13 cellular contexts compared by ENCODE assay signal in the genomic region with DNA sequence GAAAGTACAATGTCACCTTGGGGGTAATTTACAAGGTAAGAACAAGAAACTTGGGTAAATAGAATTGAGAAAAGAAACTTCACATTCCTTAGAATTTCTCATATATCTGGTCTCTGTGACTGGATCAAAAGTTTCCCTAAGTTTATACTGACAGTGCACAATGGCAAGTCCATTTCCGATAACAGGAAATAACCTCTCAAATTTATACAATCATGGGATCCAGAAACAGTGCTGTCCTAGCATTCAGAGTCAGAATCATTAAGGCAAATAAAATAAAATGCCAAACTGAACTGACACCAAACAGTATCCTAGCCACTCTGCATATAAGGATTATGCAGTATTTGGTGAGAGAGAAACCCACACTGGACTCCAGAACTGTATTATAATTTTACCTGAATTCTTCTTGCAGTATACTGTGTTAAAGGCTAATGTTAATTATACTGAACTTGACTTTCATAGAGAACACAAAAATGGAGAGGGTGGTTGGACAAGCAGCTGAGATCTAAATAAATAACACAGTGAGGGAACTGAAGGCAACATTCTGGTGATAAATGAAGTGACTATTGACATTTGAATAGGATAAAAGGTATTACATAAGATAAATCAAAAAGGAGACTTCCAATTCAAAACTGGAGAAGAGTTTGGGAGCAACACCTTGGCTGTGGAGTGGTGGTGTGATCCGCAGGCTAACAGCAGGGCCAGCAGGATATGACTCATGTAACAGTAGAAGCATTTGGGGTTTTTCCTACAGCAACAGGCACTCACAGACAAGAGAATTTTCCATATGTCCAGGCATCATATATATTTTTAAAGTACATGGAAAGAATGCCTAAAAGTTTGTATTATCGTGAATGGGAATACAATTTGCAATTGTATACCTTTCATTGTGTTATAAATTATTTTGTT.
DNase-seq lines count a peak whose midpoint lies in the region; ATAC-seq, FAIRE-seq and TF ChIP-seq lines count a peak whose summit lies in the region.
"Had no signal": no experiment of that assay in that cellular context is flagged by ENCODE, and none has a peak within 500 bp of the region (broad histone marks: within the 10 kb centered on the region; RNA-seq: fewer than 3 reads in every experiment).

No MANE protein-coding gene starts in this region.

- H3K36me3 ChIP-seq in keratinocyte (ENCODE audit: control insufficient read depth in 2 of 2, extremely low read depth in 1 of 2, insufficient read depth in 2 of 2, low read length in 2 of 2) = no peaks in the 10 kb centered on the region
- H3K36me3 ChIP-seq: right atrium auricular region had no signal

- H4K20me1 ChIP-seq in keratinocyte (ENCODE audit: control insufficient read depth, extremely low read depth, insufficient read depth, low read length) = no peaks in the 10 kb centered on the region

- H3K27ac Mint-ChIP-seq in glutamatergic neuron (ENCODE audit: unreplicated experiment) = no peak overlapping the region
- H3K27ac Mint-ChIP-seq: activated T-helper 17 cell treated with anti-CD3 and anti-CD28 coated beads, Interleukin-2, amount 50 U/mL, for 72 hours; effector memory CD8-positive, alpha-beta T cell had no signal

- DNase-seq in Caki2 (ENCODE audit: low read depth) = peak; percentile 12
- DNase-seq in Kasumi-1 (lab: John Stamatoyannopoulos, UW) = peak; percentile 45 to 47
- peak; percentile 60 for DNase-seq in astrocyte of the hippocampus (ENCODE audit: low read depth, low spot score)
- no peak for DNase-seq in keratinocyte (ENCODE audit: low read depth, low spot score)
- DNase-seq in lower leg skin (ENCODE audit: low spot score in 2 of 2) = no peak
- DNase-seq in glutamatergic neuron = no peak
- DNase-seq: COR-L47; effector memory CD8-positive, alpha-beta T cell; NCI-H524 treated with DMSO at 0.1 percent for 48 hours had no signal

- TF ChIP-seq POLR2A in lower leg skin (IDR thresholded peaks at IDR 0.05) = no peak

- in situ Hi-C loops in Caki2 (cut with HindIII; ENCODE audit: low pct_unique_long_range_greater_than_20kb, low sequenced_read_pairs) = no loop called here

- H3K27me3 Mint-ChIP-seq in glutamatergic neuron (ENCODE audit: unreplicated experiment) = no peaks in the 10 kb centered on the region
- H3K27me3 Mint-ChIP-seq: activated T-helper 17 cell treated with anti-CD3 and anti-CD28 coated beads, Interleukin-2, amount 50 U/mL, for 72 hours; effector memory CD8-positive, alpha-beta T cell had no signal

- H3K4me1 Mint-ChIP-seq in glutamatergic neuron (ENCODE audit: low read depth, unreplicated experiment) = peaks cover 3% of the 10 kb centered on the region
- H3K4me1 Mint-ChIP-seq: activated T-helper 17 cell treated with anti-CD3 and anti-CD28 coated beads, Interleukin-2, amount 50 U/mL, for 72 hours had no signal

- H3K79me2 ChIP-seq in keratinocyte (ENCODE audit: control insufficient read depth, insufficient read depth, low read length) = no peaks in the 10 kb centered on the region

- H3K4me3 ChIP-seq in keratinocyte (ENCODE audit: control insufficient read depth in 2 of 3, extremely low read depth in 1 of 3, insufficient read depth in 2 of 3, low read depth in 1 of 3, low read length in 3 of 3) = no peak overlapping the region
- no peak overlapping the region for H3K4me3 ChIP-seq in lower leg skin (ENCODE audit: low read depth, poor library complexity, severe bottlenecking)
- H3K4me3 ChIP-seq: right atrium auricular region had no signal

- H3K9me3 ChIP-seq in keratinocyte (ENCODE audit: control insufficient read depth, low read depth, low read length) = no peaks in the 10 kb centered on the region
- H3K9me3 ChIP-seq: right atrium auricular region had no signal

- H3K9me3 Mint-ChIP-seq in glutamatergic neuron (ENCODE audit: unreplicated experiment) = no peaks in the 10 kb centered on the region
- H3K9me3 Mint-ChIP-seq: activated T-helper 17 cell treated with anti-CD3 and anti-CD28 coated beads, Interleukin-2, amount 50 U/mL, for 72 hours had no signal

- H3K9me1 ChIP-seq in keratinocyte (ENCODE audit: control insufficient read depth, extremely low read depth, insufficient read depth, low read length) = no peaks in the 10 kb centered on the region

- peak; percentile 91 for FAIRE-seq in keratinocyte (lab: Jason Lieb, UNC)

- TF ChIP-seq CTCF in keratinocyte (optimal IDR thresholded peaks at IDR 0.05 in 1 of 3, IDR thresholded peaks at IDR 0.05 in 1 of 3, conservative IDR thresholded peaks at IDR 0.05 in 1 of 3; ENCODE audit: extremely low read depth in 1 of 3, insufficient read depth in 2 of 3, low read length in 3 of 3) (no peak), lower leg skin (IDR thresholded peaks at IDR 0.05) (no peak), glutamatergic neuron (IDR thresholded peaks at IDR 0.05; ENCODE audit: partially characterized antibody, unreplicated experiment) (no peak)

- H3K27ac ChIP-seq in keratinocyte (ENCODE audit: control insufficient read depth, insufficient read depth, low read length) = peak overlapping the region; percentile 70
- H3K27ac ChIP-seq: right atrium auricular region had no signal

- H3K4me3 Mint-ChIP-seq in glutamatergic neuron (ENCODE audit: unreplicated experiment) = no peak overlapping the region
- H3K4me3 Mint-ChIP-seq: activated T-helper 17 cell treated with anti-CD3 and anti-CD28 coated beads, Interleukin-2, amount 50 U/mL, for 72 hours; effector memory CD8-positive, alpha-beta T cell had no signal

- dilution Hi-C loops in keratinocyte (cut with MboI; ENCODE audit: extremely low pct_ligation_motif_present, low sequenced_read_pairs) = no loop called here

- H3K36me3 Mint-ChIP-seq in glutamatergic neuron (ENCODE audit: unreplicated experiment) = no peaks in the 10 kb centered on the region

- whole genome bisulfite sequencing in lower leg skin, 2 donors = 64 to 66% methylated on average over 3 of the region's 3 CpGs

- intact Hi-C loops in lower leg skin (cut with DNase I; ENCODE audit: low total_unique reads) = no loop called here

- peaks cover 23% of the 10 kb centered on the region for H3K4me1 ChIP-seq in keratinocyte (ENCODE audit: control insufficient read depth, extremely low read depth, insufficient read depth, low read length)
- H3K4me1 ChIP-seq: right atrium auricular region had no signal

- peak overlapping the region; percentile 50 for H3K4me2 ChIP-seq in keratinocyte (ENCODE audit: control insufficient read depth, extremely low read depth, insufficient read depth, low read depth, low read length)

- no peaks in the 10 kb centered on the region for H3K27me3 ChIP-seq in keratinocyte (ENCODE audit: control insufficient read depth, extremely low read depth, insufficient read depth, low read length)
- H3K27me3 ChIP-seq: right atrium auricular region had no signal

- H2AFZ ChIP-seq in keratinocyte (ENCODE audit: control insufficient read depth, low read length) = peak overlapping the region; percentile 91

- no peak for ATAC-seq in HG03159 (IDR thresholded peaks at IDR 0.05; ENCODE audit: unreplicated experiment)
- no peak for ATAC-seq in HG03025 (IDR thresholded peaks at IDR 0.05; ENCODE audit: low FRiP score, unreplicated experiment)
- ATAC-seq: activated T-helper 17 cell treated with anti-CD3 and anti-CD28 coated beads, Interleukin-2, amount 50 U/mL, for 72 hours; effector memory CD8-positive, alpha-beta T cell had no signal

- no peak overlapping the region for H3K9ac ChIP-seq in keratinocyte (ENCODE audit: control insufficient read depth, extremely low read depth, insufficient read depth, low read length)

Comparison
In these comparisons a context has a peak if more than half of its experiments do, and no peak if none do; other contexts are left out.
1. DNase-seq: peak in Caki2 (single experiment), Kasumi-1 (2 of 2) and astrocyte of the hippocampus (single experiment); none in keratinocyte (single experiment), lower leg skin (0 of 2) and glutamatergic neuron (single experiment).